ENCODE assay signal across 14 cellular contexts in the genomic region with DNA sequence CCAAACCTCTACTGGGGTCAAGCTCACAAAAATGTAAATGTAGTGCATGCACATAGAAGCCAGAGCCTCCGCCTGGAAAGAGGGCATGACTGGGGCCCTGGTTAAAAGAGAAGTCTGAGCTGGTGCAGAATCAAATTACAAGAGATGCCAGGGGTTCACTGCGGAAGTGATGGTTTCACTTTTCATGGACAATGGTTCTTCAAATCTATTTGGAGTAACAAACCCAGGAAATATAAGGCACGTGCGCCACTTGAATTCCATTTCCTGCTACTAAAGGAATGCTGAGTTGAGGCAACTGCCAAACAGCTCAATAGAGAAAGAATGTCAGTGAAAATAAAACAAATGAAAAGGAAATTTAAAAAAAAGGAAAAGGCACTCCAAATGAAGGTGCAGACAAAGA.
DNase-seq lines count a peak whose midpoint lies in the region; ATAC-seq and TF ChIP-seq lines count a peak whose summit lies in the region.
"Had no signal": no experiment of that assay in that cellular context is flagged by ENCODE, and none has a peak within 500 bp of the region (broad histone marks: within the 10 kb centered on the region; RNA-seq: fewer than 3 reads in every experiment).

No MANE protein-coding gene starts in this region.

- POLR2A ChIA-PET in PC-9 (lab: Charles Lee; ENCODE audit: unreplicated experiment): no interaction called here

- TF ChIP-seq CTCF in PC-9 (conservative IDR thresholded peaks at IDR 0.05) (no peak), coronary artery (IDR thresholded peaks at IDR 0.05) (no peak)

- no peaks in the 10 kb centered on the region for H3K27me3 ChIP-seq in PC-9 (ENCODE audit: insufficient read depth, low read depth)
- H3K27me3 ChIP-seq: testis had no signal

- DNase-seq in COLO829 (ENCODE audit: low spot score) (peak; percentile 30), LHCN-M2 (ENCODE audit: low read depth) (peak; percentile 56), dedifferentiated amniotic fluid mesenchymal stem cell (ENCODE audit: extremely low spot score) (peak; percentile 34), myocyte (ENCODE audit: low read depth) (peak; percentile 52), PC-9 (no peak), coronary artery (ENCODE audit: low spot score) (no peak)
- DNase-seq: activated CD4-positive, alpha-beta memory T cell treated with anti-CD3 and anti-CD28 coated beads for 36 hours; activated effector memory CD4-positive, alpha-beta T cell treated with anti-CD3 and anti-CD28 coated beads, Interleukin-2, amount 50 U/mL, for 16 hours; lower lobe of right lung; stimulated activated CD4-positive, alpha-beta T cell treated with anti-CD3 and anti-CD28 coated beads, Interleukin-12 subunit alpha, Interleukin-12 subunit beta, amount 100 ng/mL, for 4 hours; testis had no signal

- CTCF ChIA-PET in PC-9 (lab: Charles Lee): no interaction called here

- no peaks in the 10 kb centered on the region for H3K9me2 ChIP-seq in PC-9 (ENCODE audit: insufficient read depth)

- H3K9me3 ChIP-seq in PC-9 (ENCODE audit: insufficient read depth, low read depth): no peaks in the 10 kb centered on the region
- H3K9me3 ChIP-seq: lower lobe of right lung, testis had no signal

- H3K4me1 ChIP-seq in PC-9 (replicated peaks; ENCODE audit: insufficient read depth): no peaks in the 10 kb centered on the region
- H3K4me1 ChIP-seq: testis had no signal

- no peaks in the 10 kb centered on the region for H3K79me2 ChIP-seq in PC-9 (ENCODE audit: low read depth)

- H3K4me3 ChIP-seq in PC-9 (no peak overlapping the region), coronary artery (no peak overlapping the region)
- H3K4me3 ChIP-seq: lower lobe of right lung, testis had no signal

- no peaks in the 10 kb centered on the region for H4K20me1 ChIP-seq in PC-9 (ENCODE audit: insufficient read depth)

- ATAC-seq in GM19023 (IDR thresholded peaks at IDR 0.05; ENCODE audit: unreplicated experiment): no peak
- ATAC-seq in HG03045 (IDR thresholded peaks at IDR 0.05; ENCODE audit: unreplicated experiment): no peak
- ATAC-seq: lower lobe of right lung had no signal

- intact Hi-C loops in PC-9 (cut with micrococcal nuclease; ENCODE audit: unreplicated experiment): no loop called here

- BruUV-seq in PC-9 (replicated peaks; lab: Mats Ljungman, UMichigan): no TSS peak

- no peaks in the 10 kb centered on the region for H3K36me3 ChIP-seq in PC-9 (ENCODE audit: low read depth)
- H3K36me3 ChIP-seq: lower lobe of right lung had no signal

- no peak overlapping the region for H3K4me2 ChIP-seq in PC-9
- H3K4me2 ChIP-seq: KMS-11 had no signal

- no peaks in the 10 kb centered on the region for H3F3A ChIP-seq in PC-9 (ENCODE audit: insufficient read depth, low read depth)

- H2AFZ ChIP-seq in PC-9: no peak overlapping the region

- H3K27ac ChIP-seq in PC-9 (no peak overlapping the region), coronary artery (no peak overlapping the region)
- H3K27ac ChIP-seq: KMS-11, lower lobe of right lung, testis had no signal

Comparison
In these comparisons a context has a peak if more than half of its experiments do, and no peak if none do; other contexts are left out.
1. DNase-seq: peak in COLO829 (single experiment), LHCN-M2 (single experiment), dedifferentiated amniotic fluid mesenchymal stem cell (single experiment) and myocyte (single experiment); none in PC-9 (0 of 2) and coronary artery (single experiment).